Comparison of ENCODE assay signal across 8 cellular contexts in genomic region chr15:57323806-57324589, GRCh38. TPM values are rescaled to one million over a fixed set of nuclear protein-coding genes. Genes with fewer than 3 reads are reported as not detected.
DNase-seq lines count a peak whose midpoint lies in the region; ATAC-seq, FAIRE-seq and TF ChIP-seq lines count a peak whose summit lies in the region.

No MANE protein-coding gene starts in this region.

- peak; percentile 92 for DNase-seq in EH (ENCODE audit: low read depth)
- no peak for DNase-seq in T-helper 17 cell
- peak; percentile 30 for DNase-seq in keratinocyte (ENCODE audit: low read depth, low spot score)
- no peak for DNase-seq in stimulated activated CD4-positive, alpha-beta T cell treated with anti-CD3 and anti-CD28 coated beads, Interleukin-12 subunit alpha, Interleukin-12 subunit beta, amount 100 ng/mL, for 4 hours

- peaks cover 2% of the 10 kb centered on the region for H3K36me3 Mint-ChIP-seq in T-helper 17 cell (ENCODE audit: low read depth)

- FAIRE-seq in keratinocyte (lab: Jason Lieb, UNC): no peak

- H3K9ac ChIP-seq in Loucy (ENCODE audit: low read depth, low read length, poor library complexity, severe bottlenecking) (peak overlapping the region; percentile 76), keratinocyte (ENCODE audit: control insufficient read depth, extremely low read depth, insufficient read depth, low read length) (no peak overlapping the region)

- H2AFZ ChIP-seq in Loucy (ENCODE audit: low read length) (peak overlapping the region; percentile 50; the same call in 1 of the 2 replicates), keratinocyte (ENCODE audit: control insufficient read depth, low read length) (peak overlapping the region; percentile 87)

- H3K9me1 ChIP-seq in keratinocyte (ENCODE audit: control insufficient read depth, extremely low read depth, insufficient read depth, low read length): no peaks in the 10 kb centered on the region

- no peak overlapping the region for H3K4me3 Mint-ChIP-seq in T-helper 17 cell

- H3K36me3 ChIP-seq in Loucy (ENCODE audit: insufficient read depth, low read length) (no peaks in the 10 kb centered on the region), keratinocyte (ENCODE audit: control insufficient read depth in 2 of 2, extremely low read depth in 1 of 2, insufficient read depth in 2 of 2, low read length in 2 of 2) (no peaks in the 10 kb centered on the region)

- ATAC-seq in T-helper 17 cell (peak; percentile 33), HG02938 (IDR thresholded peaks at IDR 0.05; ENCODE audit: unreplicated experiment) (no peak), GM18517 (IDR thresholded peaks at IDR 0.05; ENCODE audit: unreplicated experiment) (no peak), HG03460 (IDR thresholded peaks at IDR 0.05; ENCODE audit: unreplicated experiment) (no peak)

- no peak for TF ChIP-seq CTCF in Loucy (conservative IDR thresholded peaks at IDR 0.05; ENCODE audit: low read length)
- TF ChIP-seq CTCF in keratinocyte (optimal IDR thresholded peaks at IDR 0.05 in 1 of 3, IDR thresholded peaks at IDR 0.05 in 1 of 3, conservative IDR thresholded peaks at IDR 0.05 in 1 of 3; ENCODE audit: extremely low read depth in 1 of 3, insufficient read depth in 2 of 3, low read length in 3 of 3): no peak

- H3K4me2 ChIP-seq in Loucy (ENCODE audit: low read depth, low read length, poor library complexity, severe bottlenecking): peak overlapping the region; percentile 68
- H3K4me2 ChIP-seq in keratinocyte (ENCODE audit: control insufficient read depth, extremely low read depth, insufficient read depth, low read depth, low read length): peak overlapping the region; percentile 56

- H3K79me2 ChIP-seq in Loucy (ENCODE audit: insufficient read depth, low read length): no peaks in the 10 kb centered on the region
- H3K79me2 ChIP-seq in keratinocyte (ENCODE audit: control insufficient read depth, insufficient read depth, low read length): no peaks in the 10 kb centered on the region

- no peaks in the 10 kb centered on the region for H3K27me3 ChIP-seq in Loucy (ENCODE audit: insufficient read depth, low read length, poor library complexity, severe bottlenecking)
- H3K27me3 ChIP-seq in keratinocyte (ENCODE audit: control insufficient read depth, extremely low read depth, insufficient read depth, low read length): peaks cover 7% of the 10 kb centered on the region

- H3K4me1 Mint-ChIP-seq in T-helper 17 cell: peaks cover 5% of the 10 kb centered on the region

- H3K9me3 ChIP-seq in Loucy (ENCODE audit: insufficient read depth, low read depth, low read length) (no peaks in the 10 kb centered on the region), T-helper 17 cell (ENCODE audit: control insufficient read depth, low read length, poor library complexity, severe bottlenecking) (no peaks in the 10 kb centered on the region), keratinocyte (ENCODE audit: control insufficient read depth, low read depth, low read length) (no peaks in the 10 kb centered on the region)

- H3K4me1 ChIP-seq in Loucy (ENCODE audit: insufficient read depth, low read length, poor library complexity, severe bottlenecking) (peaks cover 46% of the 10 kb centered on the region), keratinocyte (ENCODE audit: control insufficient read depth, extremely low read depth, insufficient read depth, low read length) (peaks cover 6% of the 10 kb centered on the region)

- dilution Hi-C loops in keratinocyte (cut with MboI; ENCODE audit: extremely low pct_ligation_motif_present, low sequenced_read_pairs): no loop called here

- H3K9me2 ChIP-seq in Loucy (replicated peaks; ENCODE audit: low read depth, low read length): no peaks in the 10 kb centered on the region

- no peak overlapping the region for H3K27ac ChIP-seq in keratinocyte (ENCODE audit: control insufficient read depth, insufficient read depth, low read length)

- H4K20me1 ChIP-seq in Loucy (ENCODE audit: insufficient read depth, low read length, poor library complexity, severe bottlenecking) (no peaks in the 10 kb centered on the region), keratinocyte (ENCODE audit: control insufficient read depth, extremely low read depth, insufficient read depth, low read length) (no peaks in the 10 kb centered on the region)

- H3F3A ChIP-seq in Loucy (ENCODE audit: low read depth): peaks cover 9% of the 10 kb centered on the region

- H3K27me3 Mint-ChIP-seq in T-helper 17 cell: peaks cover 30% of the 10 kb centered on the region

- H3K4me3 ChIP-seq in Loucy (ENCODE audit: low read length, poor library complexity, severe bottlenecking): peak overlapping the region; percentile 49
- peak overlapping the region in 1 of 3 experiments; percentile 7 for H3K4me3 ChIP-seq in keratinocyte (ENCODE audit: control insufficient read depth in 2 of 3, extremely low read depth in 1 of 3, insufficient read depth in 2 of 3, low read depth in 1 of 3, low read length in 3 of 3)

- no peak overlapping the region for H3K27ac Mint-ChIP-seq in T-helper 17 cell

RNA-seq across cellular contexts. Expression of gene CGNL1, which starts 52.3 kb away (rescaled TPM):
- not detected for total RNA-seq in T-helper 17 cell
- polyA plus RNA-seq in keratinocyte: 0.05 to 0.09 TPM (median 0.07 TPM) in 3 replicates
- polyA plus RNA-seq in keratinocyte (2011; ENCODE audit: low read depth): 0.75 TPM
- 0.04 and 0.09 TPM in 2 replicates for polyA plus RNA-seq in keratinocyte (2011; cell fraction: cytosol; rRNA removed)
- polyA plus RNA-seq in keratinocyte (2011; cell fraction: nucleus; rRNA removed): 0.15 and 0.16 TPM in 2 replicates
- 0.08 and 0.47 TPM in 2 replicates for polyA plus RNA-seq in keratinocyte (2012; ENCODE audit: low replicate concordance)
- polyA minus RNA-seq in keratinocyte: 0.03 to 0.07 TPM in 2 of 3 replicates, not detected in the other
- polyA minus RNA-seq in keratinocyte (2011; cell fraction: cytosol; rRNA and poly(A)+ RNA removed): not detected
- polyA minus RNA-seq in keratinocyte (2011; cell fraction: nucleus; rRNA and poly(A)+ RNA removed): 0.11 and 0.16 TPM in 2 replicates

Comparison
In these comparisons a context has a peak if more than half of its experiments do, and no peak if none do; other contexts are left out.
1. DNase-seq: peak in EH (single experiment) and keratinocyte (single experiment); none in T-helper 17 cell (0 of 3) and stimulated activated CD4-positive, alpha-beta T cell treated with anti-CD3 and anti-CD28 coated beads, Interleukin-12 subunit alpha, Interleukin-12 subunit beta, amount 100 ng/mL, for 4 hours (single experiment).